Comparison of ENCODE assay signal across 14 cellular contexts in genomic region chr5:113320160-113320816, GRCh38.
DNase-seq lines count a peak whose midpoint lies in the region; ATAC-seq and TF ChIP-seq lines count a peak whose summit lies in the region.
"Had no signal": no experiment of that assay in that cellular context is flagged by ENCODE, and none has a peak within 500 bp of the region (broad histone marks: within the 10 kb centered on the region; RNA-seq: fewer than 3 reads in every experiment).

No MANE protein-coding gene starts in this region.

- H3K27ac ChIP-seq in gastrocnemius medialis, result no peak overlapping the region
- H3K27ac ChIP-seq: dorsolateral prefrontal cortex, lower lobe of right lung, sigmoid colon had no signal

- H3K27me3 ChIP-seq in gastrocnemius medialis, result no peaks in the 10 kb centered on the region
- H3K27me3 ChIP-seq: dorsolateral prefrontal cortex, sigmoid colon had no signal

- TF ChIP-seq CTCF in fibroblast of villous mesenchyme (IDR thresholded peaks at IDR 0.05; ENCODE audit: insufficient read depth, low read depth, low read length) (no peak), gastrocnemius medialis (IDR thresholded peaks at IDR 0.05 in 4 of 5, conservative IDR thresholded peaks at IDR 0.05 in 1 of 5) (no peak)

- H3K4me1 ChIP-seq in gastrocnemius medialis, result no peaks in the 10 kb centered on the region

- H3K36me3 ChIP-seq in gastrocnemius medialis, result no peaks in the 10 kb centered on the region
- H3K36me3 ChIP-seq: lower lobe of right lung, sigmoid colon had no signal

- in situ Hi-C loops in gastrocnemius medialis (cut with MboI; ENCODE audit: low sequenced_read_pairs in 4 of 4), result no loop called here

- H3K9me3 ChIP-seq in gastrocnemius medialis, result no peaks in the 10 kb centered on the region
- H3K9me3 ChIP-seq: lower lobe of right lung, sigmoid colon, SK-N-SH had no signal

- no peak for TF ChIP-seq POLR2A in gastrocnemius medialis (IDR thresholded peaks at IDR 0.05)

- no peak overlapping the region for H3K4me3 ChIP-seq in fibroblast of villous mesenchyme (ENCODE audit: low read depth, low read length)
- H3K4me3 ChIP-seq in gastrocnemius medialis, result no peak overlapping the region
- H3K4me3 ChIP-seq: dorsolateral prefrontal cortex, lower lobe of right lung, sigmoid colon had no signal

- peak; percentile 80 for ATAC-seq in GM18861 (IDR thresholded peaks at IDR 0.05; ENCODE audit: unreplicated experiment)
- peak; percentile 82 for ATAC-seq in GM21390 (IDR thresholded peaks at IDR 0.05; ENCODE audit: unreplicated experiment)
- peak; percentile 73 for ATAC-seq in HG02852 (IDR thresholded peaks at IDR 0.05; ENCODE audit: unreplicated experiment)
- ATAC-seq in gastrocnemius medialis, result no peak
- ATAC-seq: stimulated activated naive B cell treated with anti-CD40 and anti-IgM and Interleukin-4, amounts not matched to agents 10 μg/mL and 1 μg/mL and 100 μg/mL, for 72 hours had no signal

- DNase-seq in fibroblast of villous mesenchyme (ENCODE audit: low read depth), result peak; percentile 59
- no peak for DNase-seq in medulla oblongata (ENCODE audit: extremely low spot score)
- DNase-seq in iPS-NIHi11 (ENCODE audit: low spot score), result no peak
- DNase-seq in gastrocnemius medialis, result no peak
- DNase-seq in HPDE6-E6E7 (ENCODE audit: extremely low spot score), result no peak
- DNase-seq: activated naive CD4-positive, alpha-beta T cell treated with anti-CD3 and anti-CD28 coated beads for 36 hours; dorsolateral prefrontal cortex; lower lobe of right lung; sigmoid colon; SK-N-SH; stimulated activated naive B cell treated with anti-CD40 and anti-IgM and Interleukin-4, amounts not matched to agents 10 μg/mL and 1 μg/mL and 100 μg/mL, for 72 hours had no signal

- intact Hi-C loops in gastrocnemius medialis (cut with DNase I; ENCODE audit: low total_unique reads), result no loop called here

Comparison
In these comparisons a context has a peak if more than half of its experiments do, and no peak if none do; other contexts are left out.
1. ATAC-seq: peak in GM18861 (single experiment), GM21390 (single experiment) and HG02852 (single experiment); none in gastrocnemius medialis (0 of 2).